Comparison of ENCODE assay signal across 8 cellular contexts in genomic region chr1:16009030-16009460, GRCh38. TPM values are rescaled to one million over a fixed set of nuclear protein-coding genes. Genes with fewer than 3 reads are reported as not detected.
DNase-seq lines count a peak whose midpoint lies in the region; ATAC-seq, FAIRE-seq and TF ChIP-seq lines count a peak whose summit lies in the region.

No MANE protein-coding gene starts in this region.

- no peak overlapping the region for H3K4me3 ChIP-seq in dorsolateral prefrontal cortex

- H3K27ac ChIP-seq in dorsolateral prefrontal cortex = peak overlapping the region in 2 of 59 donors; percentile 25 to 31

- TF ChIP-seq CTCF in dorsolateral prefrontal cortex (IDR thresholded peaks at IDR 0.05 in 54 of 56, conservative IDR thresholded peaks at IDR 0.05 in 2 of 56; ENCODE audit: low read depth in 1 of 56, partially characterized antibody in 56 of 56) = peak; percentile 86 to 100 (median 98)

- H3K4me1 Mint-ChIP-seq in activated CD4-positive, alpha-beta memory T cell treated with anti-CD3 and anti-CD28 coated beads for 36 hours (ENCODE audit: low read depth) = peaks cover 5% of the 10 kb centered on the region
- H3K4me1 Mint-ChIP-seq in memory B cell = peaks cover 16% of the 10 kb centered on the region

- FAIRE-seq in H54 (lab: Jason Lieb, UNC) = no peak

- no peak for TF ChIP-seq POLR2A in H54 (IDR thresholded peaks at IDR 0.05; ENCODE audit: low read depth, low read length)

- no peak overlapping the region for H3K4me3 Mint-ChIP-seq in activated CD4-positive, alpha-beta memory T cell treated with anti-CD3 and anti-CD28 coated beads for 36 hours
- no peak overlapping the region for H3K4me3 Mint-ChIP-seq in memory B cell

- H3K27me3 Mint-ChIP-seq in activated CD4-positive, alpha-beta memory T cell treated with anti-CD3 and anti-CD28 coated beads for 36 hours = peaks cover 5% of the 10 kb centered on the region
- H3K27me3 Mint-ChIP-seq in memory B cell = no peaks in the 10 kb centered on the region

- CTCF ChIA-PET in activated CD4-positive, alpha-beta memory T cell treated with anti-CD3 and anti-CD28 coated beads for 36 hours (lab: Charles Lee) = interaction anchor here (0.7 to 3.9 kb wide), 15 partner anchors 11 to 217 kb away, joined by 3 to 26 read pairs (median 4); partner anchors contain the start of gene FAM131C

- H3K36me3 Mint-ChIP-seq in activated CD4-positive, alpha-beta memory T cell treated with anti-CD3 and anti-CD28 coated beads for 36 hours = no peaks in the 10 kb centered on the region
- no peaks in the 10 kb centered on the region for H3K36me3 Mint-ChIP-seq in memory B cell

- H3K27me3 ChIP-seq in dorsolateral prefrontal cortex = peaks cover 0 to 8% (median 0%) of the 10 kb centered on the region in 45 donors

- POLR2A ChIA-PET in activated CD4-positive, alpha-beta memory T cell treated with anti-CD3 and anti-CD28 coated beads for 36 hours (lab: Charles Lee) = no interaction called here

- DNase-seq in Ammon's horn (ENCODE audit: low spot score) (peak; percentile 78), H54 (ENCODE audit: insufficient read length, low spot score) (peak; percentile 64), NCI-H524 treated with DMSO at 0.1 percent for 48 hours (lab: John Stamatoyannopoulos, UW) (peak; percentile 7), dorsolateral prefrontal cortex (peak; percentile 63 to 93 (median 83)), memory B cell (ENCODE audit: low spot score in 2 of 2) (peak; percentile 64 to 76)
- DNase-seq in activated CD4-positive, alpha-beta memory T cell treated with anti-CD3 and anti-CD28 coated beads for 36 hours = peak; percentile 79
- peak; percentile 35 to 46 for DNase-seq in stimulated activated CD8-positive, alpha-beta memory T cell treated with anti-CD3 and anti-CD28 coated beads, Interleukin-15, amount 100 ng/mL, for 48 hours (ENCODE audit: low read depth in 2 of 2)

- no peaks in the 10 kb centered on the region for H3K9me3 Mint-ChIP-seq in activated CD4-positive, alpha-beta memory T cell treated with anti-CD3 and anti-CD28 coated beads for 36 hours
- no peaks in the 10 kb centered on the region for H3K9me3 Mint-ChIP-seq in memory B cell

- intact Hi-C loops in activated CD4-positive, alpha-beta memory T cell treated with anti-CD3 and anti-CD28 coated beads for 36 hours (cut with micrococcal nuclease) = loop anchor here (1.0 to 5.0 kb wide), 3 partner anchors 24 to 217 kb away; no protein-coding TSS in a partner anchor
- intact Hi-C loops in dorsolateral prefrontal cortex (cut with DNase I) = loop anchor here (2.0 to 10.0 kb wide), 3 partner anchors 24 to 176 kb away; no protein-coding TSS in a partner anchor

- peak; percentile 49 for ATAC-seq in memory B cell (ENCODE audit: low read depth)
- ATAC-seq in GM21381 (IDR thresholded peaks at IDR 0.05; ENCODE audit: unreplicated experiment) = no peak

- no peak overlapping the region for H3K27ac Mint-ChIP-seq in activated CD4-positive, alpha-beta memory T cell treated with anti-CD3 and anti-CD28 coated beads for 36 hours
- no peak overlapping the region for H3K27ac Mint-ChIP-seq in memory B cell

RNA-seq across cellular contexts. Expression of gene SRARP, which starts 5.0 kb away (rescaled TPM):
- total RNA-seq in activated CD4-positive, alpha-beta memory T cell treated with anti-CD3 and anti-CD28 coated beads for 36 hours = not detected
- total RNA-seq in dorsolateral prefrontal cortex = 10 to 100 TPM in 12 of 120 experiments, 1 to 10 TPM in 108; 2.1 to 17.6 (median 5.9) TPM

RNA-seq across cellular contexts. Expression of gene HSPB7, which starts 8.8 kb away (rescaled TPM):
- total RNA-seq in activated CD4-positive, alpha-beta memory T cell treated with anti-CD3 and anti-CD28 coated beads for 36 hours = not detected
- total RNA-seq in dorsolateral prefrontal cortex = 10 to 100 TPM in 2 of 120 experiments, 1 to 10 TPM in 107, under 1 TPM in 11; 0.34 to 16.8 (median 2.1) TPM

RNA-seq across cellular contexts. Expression of gene CLCNKA, which starts 12.8 kb away (rescaled TPM):
- not detected for total RNA-seq in activated CD4-positive, alpha-beta memory T cell treated with anti-CD3 and anti-CD28 coated beads for 36 hours
- 1 to 10 TPM in 15 of 120 experiments, under 1 TPM in 42, not detected in 63; 0.16 to 2.5 (median 0.66) TPM for total RNA-seq in dorsolateral prefrontal cortex

RNA-seq across cellular contexts. Expression of gene ZBTB17, which starts 33.1 kb away (rescaled TPM):
- total RNA-seq in activated CD4-positive, alpha-beta memory T cell treated with anti-CD3 and anti-CD28 coated beads for 36 hours = 10 to 100 TPM; 52.7 to 58.8 TPM
- 10 to 100 TPM; 29.3 to 71.4 (median 45.9) TPM for total RNA-seq in dorsolateral prefrontal cortex

RNA-seq across cellular contexts. Expression of gene CLCNKB, which starts 34.5 kb away (rescaled TPM):
- not detected for total RNA-seq in activated CD4-positive, alpha-beta memory T cell treated with anti-CD3 and anti-CD28 coated beads for 36 hours
- total RNA-seq in dorsolateral prefrontal cortex = under 1 TPM in 27 of 120 experiments, not detected in 93; 0.21 to 0.98 (median 0.29) TPM

Comparison
In these comparisons a context has a peak if more than half of its experiments do, and no peak if none do; other contexts are left out.
1. DNase-seq: peak in every context shown above with its lines; median percentile 83 in dorsolateral prefrontal cortex; 79 in activated CD4-positive, alpha-beta memory T cell treated with anti-CD3 and anti-CD28 coated beads for 36 hours; 78 in Ammon's horn; 70 in memory B cell; 64 in H54; 40 in stimulated activated CD8-positive, alpha-beta memory T cell treated with anti-CD3 and anti-CD28 coated beads, Interleukin-15, amount 100 ng/mL, for 48 hours; 7 in NCI-H524 treated with DMSO at 0.1 percent for 48 hours.